Comparison of ENCODE assay signal across 8 cellular contexts in genomic region chr9:132901859-132902831, GRCh38. TPM values are rescaled to one million over a fixed set of nuclear protein-coding genes. Genes with fewer than 3 reads are reported as not detected.
DNase-seq lines count a peak whose midpoint lies in the region; ATAC-seq and TF ChIP-seq lines count a peak whose summit lies in the region.

No MANE protein-coding gene starts in this region.

- no peak overlapping the region for H3K4me3 ChIP-seq in CD8-positive, alpha-beta T cell (ENCODE audit: low read depth, low read length)
- no peak overlapping the region for H3K4me3 ChIP-seq in left lung

- H3K27ac Mint-ChIP-seq in CD8-positive, alpha-beta T cell = peak overlapping the region; percentile 19

- peaks cover 40% of the 10 kb centered on the region for H3K36me3 ChIP-seq in CD8-positive, alpha-beta T cell (ENCODE audit: insufficient read depth, low read length)
- peaks cover 0 to 90% of the 10 kb centered on the region in 2 donors for H3K36me3 ChIP-seq in left lung

- no peaks in the 10 kb centered on the region for H3K27me3 ChIP-seq in CD8-positive, alpha-beta T cell (ENCODE audit: insufficient read depth, low read length)
- no peaks in the 10 kb centered on the region for H3K27me3 ChIP-seq in left lung

- H3K9me3 ChIP-seq in CD8-positive, alpha-beta T cell (ENCODE audit: low read length) = no peaks in the 10 kb centered on the region
- H3K9me3 ChIP-seq in left lung = no peaks in the 10 kb centered on the region

- intact Hi-C loops in CD8-positive, alpha-beta T cell (cut with DNase I, micrococcal nuclease) = loop anchor here (1.0 to 5.0 kb wide), 6 partner anchors 23 to 490 kb away; partner anchors contain the start of genes CFAP77 (in 2 of the 2), AK8 (in 1 of the 2), SPACA9 (in 1 of the 2) and TSC1 (in 1 of the 2)
- intact Hi-C loops in left lung (cut with DNase I) = no loop called here

- TF ChIP-seq CTCF in CD8-positive, alpha-beta T cell (IDR thresholded peaks at IDR 0.05) = peak; percentile 91
- TF ChIP-seq CTCF in left lung (IDR thresholded peaks at IDR 0.05) = peak; percentile 80 to 91

- no peaks in the 10 kb centered on the region for H3K4me1 ChIP-seq in CD8-positive, alpha-beta T cell (ENCODE audit: insufficient read depth, low read length)
- H3K4me1 ChIP-seq in left lung = no peaks in the 10 kb centered on the region

- CTCF ChIA-PET in CD8-positive, alpha-beta T cell (lab: Charles Lee) = interaction anchor here (0.7 to 5.3 kb wide), 32 partner anchors 9 to 217 kb away, joined by 3 to 43 read pairs (median 4); partner anchors contain the start of genes AK8, GFI1B and SPACA9

- peak; percentile 54 to 80 (median 75) for DNase-seq in CD8-positive, alpha-beta T cell
- peak; percentile 72 for DNase-seq in HCEC 1CT
- DNase-seq in NCI-H2196 (lab: John Stamatoyannopoulos, UW; ENCODE audit: unreplicated experiment) = peak; percentile 76
- peak; percentile 56 for DNase-seq in activated CD4-positive, alpha-beta T cell treated with anti-CD3 and anti-CD28 coated beads for 1 hour
- DNase-seq in cerebellar cortex (ENCODE audit: low spot score) = peak; percentile 92
- DNase-seq in left lung = no peak
- peak; percentile 60 to 67 for DNase-seq in stimulated activated CD4-positive, alpha-beta T cell treated with anti-CD3 and anti-CD28 coated beads, Interleukin-4, amount 100 ng/mL, for 48 hours (ENCODE audit: low read depth in 2 of 2)

- peak; percentile 99 for ATAC-seq in CD8-positive, alpha-beta T cell
- peak; percentile 92 for ATAC-seq in left lung
- no peak for ATAC-seq in GM21381 (IDR thresholded peaks at IDR 0.05; ENCODE audit: unreplicated experiment)

- POLR2A ChIA-PET in CD8-positive, alpha-beta T cell (lab: Charles Lee) = interaction anchor here (0.7 to 0.9 kb wide), 2 partner anchors 32 to 43 kb away, joined by 3 read pairs; partner anchors contain the start of gene TSC1

- no peak overlapping the region for H3K27ac ChIP-seq in CD8-positive, alpha-beta T cell (ENCODE audit: low read depth, low read length)
- H3K27ac ChIP-seq in left lung = no peak overlapping the region

- no peaks in the 10 kb centered on the region for H3K27me3 Mint-ChIP-seq in CD8-positive, alpha-beta T cell (ENCODE audit: low read depth)

- peaks cover 3% of the 10 kb centered on the region for H3K4me1 Mint-ChIP-seq in CD8-positive, alpha-beta T cell (ENCODE audit: low read depth)

- no peak overlapping the region for H3K4me3 Mint-ChIP-seq in CD8-positive, alpha-beta T cell

- no peaks in the 10 kb centered on the region for H3K9me3 Mint-ChIP-seq in CD8-positive, alpha-beta T cell

- H3K36me3 Mint-ChIP-seq in CD8-positive, alpha-beta T cell = peaks cover 93% of the 10 kb centered on the region

RNA-seq across cellular contexts. Expression of gene SPACA9, which starts 23.4 kb away (rescaled TPM):
- total RNA-seq in CD8-positive, alpha-beta T cell = under 1 TPM; 0.27 to 0.64 TPM
- 1 to 10 TPM; 6.9 to 7.8 TPM for total RNA-seq in left lung

RNA-seq across cellular contexts. Expression of gene AK8, which starts 24.1 kb away (rescaled TPM):
- not detected for total RNA-seq in CD8-positive, alpha-beta T cell
- total RNA-seq in left lung = 1 to 10 TPM in 1 of 2 donors, under 1 TPM in 1; 0.55 to 1.9 TPM

RNA-seq across cellular contexts. Expression of gene TSC1, which starts 42.3 kb away (rescaled TPM):
- total RNA-seq in CD8-positive, alpha-beta T cell = 10 to 100 TPM; 45.6 to 51.1 TPM
- 10 to 100 TPM; 45.7 to 48.0 TPM for total RNA-seq in left lung

Comparison
In these comparisons a context has a peak if more than half of its experiments do, and no peak if none do; other contexts are left out.
1. DNase-seq: peak in CD8-positive, alpha-beta T cell (7 of 7), HCEC 1CT (single experiment), NCI-H2196 (single experiment), activated CD4-positive, alpha-beta T cell treated with anti-CD3 and anti-CD28 coated beads for 1 hour (single experiment), cerebellar cortex (single experiment) and stimulated activated CD4-positive, alpha-beta T cell treated with anti-CD3 and anti-CD28 coated beads, Interleukin-4, amount 100 ng/mL, for 48 hours (2 of 2); none in left lung (0 of 2).
2. RNA of gene SPACA9, which starts 23.4 kb away (total RNA-seq): 6.9 to 7.8 TPM in left lung; 0.27 to 0.64 TPM in CD8-positive, alpha-beta T cell; every median in the first group is over 4 times any median in the second.
3. intact Hi-C loops: an anchor here in CD8-positive, alpha-beta T cell (1.0 to 5.0 kb wide); none called in left lung.